In genomic region chr20:51382986-51383821, GRCh38 we compare ENCODE assay signal across 11 cellular contexts.
DNase-seq lines count a peak whose midpoint lies in the region; ATAC-seq, FAIRE-seq and TF ChIP-seq lines count a peak whose summit lies in the region.
"Had no signal": no experiment of that assay in that cellular context is flagged by ENCODE, and none has a peak within 500 bp of the region (broad histone marks: within the 10 kb centered on the region; RNA-seq: fewer than 3 reads in every experiment).

No MANE protein-coding gene starts in this region.

- CTCF ChIA-PET in CD8-positive, alpha-beta memory T cell (lab: Charles Lee): no interaction called here
- CTCF ChIA-PET in HEK293 (lab: Yijun Ruan, JAX): no interaction called here
- CTCF ChIA-PET in RWPE1 (lab: Yijun Ruan, JAX): interaction anchor here (0.6 to 1.2 kb wide), 3 partner anchors 61 to 225 kb away, joined by 3 to 7 read pairs (median 4); no protein-coding TSS in a partner anchor

- H3K27ac Mint-ChIP-seq in CD8-positive, alpha-beta memory T cell: peak overlapping the region in 6 of 8 donors; percentile 80 to 94 (median 88)

- no peak overlapping the region for H3K27ac ChIP-seq in CD8-positive, alpha-beta memory T cell (ENCODE audit: low read depth, low read length)
- H3K27ac ChIP-seq in HEK293 (ENCODE audit: extremely low read depth, low read depth, low read length): no peak overlapping the region
- H3K27ac ChIP-seq in RWPE1: no peak overlapping the region

- POLR2A ChIA-PET in CD8-positive, alpha-beta memory T cell (lab: Charles Lee): no interaction called here
- POLR2A ChIA-PET in HEK293 (lab: Yijun Ruan, JAX) (no interaction called here), RWPE1 (lab: Yijun Ruan, JAX; ENCODE audit: low non-redundant PET) (no interaction called here)

- H3K9me3 Mint-ChIP-seq in CD8-positive, alpha-beta memory T cell: no peaks in the 10 kb centered on the region
- H3K9me3 Mint-ChIP-seq: effector memory CD8-positive, alpha-beta T cell had no signal

- H3K36me3 ChIP-seq in CD8-positive, alpha-beta memory T cell (ENCODE audit: insufficient read depth, low read length): no peaks in the 10 kb centered on the region
- no peaks in the 10 kb centered on the region for H3K36me3 ChIP-seq in HEK293 (ENCODE audit: control insufficient read depth in 2 of 2, insufficient read depth in 1 of 2, low read length in 2 of 2)
- no peaks in the 10 kb centered on the region for H3K36me3 ChIP-seq in mucosa of descending colon (ENCODE audit: low read depth)

- TF ChIP-seq CTCF in HEK293 (tag by site-specific recombination; IDR thresholded peaks at IDR 0.05) (no peak), mucosa of descending colon (IDR thresholded peaks at IDR 0.05) (no peak), RWPE1 (conservative IDR thresholded peaks at IDR 0.05; ENCODE audit: low read depth) (no peak)

- H3K9me3 ChIP-seq in CD8-positive, alpha-beta memory T cell (ENCODE audit: low read length): no peaks in the 10 kb centered on the region
- H3K9me3 ChIP-seq in HEK293 (ENCODE audit: control insufficient read depth, insufficient read depth, low read depth, low read length) (no peaks in the 10 kb centered on the region), mucosa of descending colon (no peaks in the 10 kb centered on the region)

- peaks cover 50 to 65% (median 50%) of the 10 kb centered on the region in 3 donors for H3K4me1 Mint-ChIP-seq in CD8-positive, alpha-beta memory T cell

- H3K36me3 Mint-ChIP-seq in CD8-positive, alpha-beta memory T cell: peaks cover 0 to 38% (median 5%) of the 10 kb centered on the region in 3 donors

- H3K27me3 Mint-ChIP-seq in CD8-positive, alpha-beta memory T cell: peaks cover 0 to under 1% of the 10 kb centered on the region in 2 donors
- H3K27me3 Mint-ChIP-seq: effector memory CD8-positive, alpha-beta T cell had no signal

- DNase-seq in CD8-positive, alpha-beta memory T cell: no peak
- DNase-seq in NCI-H69 (lab: John Stamatoyannopoulos, UW) (peak; percentile 85), mucosa of descending colon (peak; percentile 57 to 75 (median 68)), DMS53 (lab: John Stamatoyannopoulos, UW) (no peak), RWPE1 (ENCODE audit: low spot score) (no peak), GM19239 (ENCODE audit: insufficient read length, low spot score) (no peak)
- DNase-seq: activated naive CD4-positive, alpha-beta T cell treated with anti-CD3 and anti-CD28 coated beads, Interleukin-2, amount 50 U/mL, for 16 hours; effector memory CD8-positive, alpha-beta T cell; H7 had no signal

- H3K4me1 ChIP-seq in CD8-positive, alpha-beta memory T cell (ENCODE audit: insufficient read depth, low read length): peaks cover 21% of the 10 kb centered on the region
- H3K4me1 ChIP-seq in HEK293 (ENCODE audit: control insufficient read depth, insufficient read depth, low read length) (no peaks in the 10 kb centered on the region; the same call in 1 of the 2 replicates), mucosa of descending colon (ENCODE audit: low read depth) (peaks cover 2% of the 10 kb centered on the region)

- H3K4me3 Mint-ChIP-seq in CD8-positive, alpha-beta memory T cell: peak overlapping the region in 1 of 7 donors; percentile 57
- H3K4me3 Mint-ChIP-seq: effector memory CD8-positive, alpha-beta T cell had no signal

- no peak overlapping the region for H3K4me3 ChIP-seq in CD8-positive, alpha-beta memory T cell (ENCODE audit: low read length)
- H3K4me3 ChIP-seq in HEK293 (ENCODE audit: low read depth, low read length): no peak overlapping the region
- no peak overlapping the region for H3K4me3 ChIP-seq in mucosa of descending colon

- intact Hi-C loops in mucosa of descending colon (cut with DNase I, micrococcal nuclease): loop anchor here in 1 of 2 donors (5.0 kb wide), 1 partner anchor 209 kb away; no protein-coding TSS in a partner anchor

- ATAC-seq in mucosa of descending colon: peak; percentile 87
- no peak for ATAC-seq in HG02852 (IDR thresholded peaks at IDR 0.05; ENCODE audit: unreplicated experiment)
- ATAC-seq: effector memory CD8-positive, alpha-beta T cell had no signal

- FAIRE-seq in GM19239 (lab: Jason Lieb, UNC): no peak

- H3K27me3 ChIP-seq in CD8-positive, alpha-beta memory T cell (ENCODE audit: insufficient read depth, low read length, poor library complexity, severe bottlenecking): no peaks in the 10 kb centered on the region

TF ChIP-seq in HEK293, 187 proteins besides CTCF, POLR2A, EP300 and RAD21:
- TF ChIP-seq ZNF621 (tag by site-specific recombination; IDR thresholded peaks at IDR 0.05): no peak
- peak; percentile 94 for TF ChIP-seq SCRT1 (tag by site-specific recombination; IDR thresholded peaks at IDR 0.05; ENCODE audit: borderline replicate concordance)
- peak; percentile 92 for TF ChIP-seq SCRT2 (tag by site-specific recombination; IDR thresholded peaks at IDR 0.05)
TF ChIP-seq in HEK293: peak in this region for 2.

Comparison
In these comparisons a context has a peak if more than half of its experiments do, and no peak if none do; other contexts are left out.
1. DNase-seq: peak in NCI-H69 (single experiment) and mucosa of descending colon (3 of 3); none in CD8-positive, alpha-beta memory T cell (0 of 5), DMS53 (single experiment), RWPE1 (single experiment) and GM19239 (single experiment).